Comparison of ENCODE assay signal across 20 cellular contexts in the genomic region with DNA sequence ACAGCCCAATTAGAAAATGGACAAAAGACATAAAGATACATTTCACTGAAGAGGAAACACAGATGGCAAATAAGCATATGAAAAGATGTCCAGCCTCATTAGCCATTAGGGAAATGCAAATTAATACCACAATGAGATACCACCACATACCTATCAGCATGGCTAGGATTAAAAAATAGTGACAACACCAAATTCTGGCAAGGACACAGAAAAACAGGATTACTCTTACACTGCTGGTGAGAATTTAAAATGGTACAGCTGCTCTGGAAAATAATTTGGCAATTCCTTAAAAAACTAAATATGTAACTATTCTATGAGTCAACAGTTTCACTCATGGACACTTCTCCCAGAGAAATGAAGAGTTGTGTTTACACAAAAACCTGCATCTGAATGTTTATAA.
"Had no signal": no experiment of that assay in that cellular context is flagged by ENCODE, and none has a peak within 500 bp of the region (broad histone marks: within the 10 kb centered on the region; RNA-seq: fewer than 3 reads in every experiment).

No MANE protein-coding gene starts in this region.

- H3K9me3 Mint-ChIP-seq: endodermal cell, natural killer cell had no signal

- H3K4me3 Mint-ChIP-seq: endodermal cell, memory B cell, natural killer cell had no signal

- H3K4me3 ChIP-seq: gastrocnemius medialis, lung, right lobe of liver, smooth muscle cell, stomach, tibial nerve, upper lobe of left lung had no signal

- H3K27ac Mint-ChIP-seq: endodermal cell, memory B cell, natural killer cell, progenitor cell of endocrine pancreas had no signal

- ATAC-seq: esophagus mucosa, gastrocnemius medialis, natural killer cell, right lobe of liver had no signal

- H3K27me3 Mint-ChIP-seq: memory B cell had no signal

- H3K4me1 Mint-ChIP-seq: memory B cell, natural killer cell had no signal

- DNase-seq: effector CD8-positive, alpha-beta T cell; endodermal cell; foreskin fibroblast; gastrocnemius medialis; head of caudate nucleus; natural killer cell; right lobe of liver; stimulated activated CD4-positive, alpha-beta T cell treated with anti-CD3 and anti-CD28 coated beads, Interleukin-12 subunit alpha, Interleukin-12 subunit beta, amount 100 ng/mL, for 4 hours; stimulated activated CD4-positive, alpha-beta T cell treated with anti-CD3 and anti-CD28 coated beads, Interleukin-1b, Interleukin-23, amount 100 ng/mL, for 48 hours; stimulated activated CD4-positive, alpha-beta T cell treated with anti-CD3 and anti-CD28 coated beads, Interleukin-4, amount 100 ng/mL, for 1 hour; stimulated activated CD8-positive, alpha-beta memory T cell treated with anti-CD3 and anti-CD28 coated beads, Interleukin-4, amount 100 ng/mL, for 48 hours; stimulated activated naive CD4-positive, alpha-beta T cell; stomach; upper lobe of left lung had no signal
